In genomic region chr3:24264748-24265158, GRCh38 we compare ENCODE assay signal across 8 cellular contexts.
DNase-seq lines count a peak whose midpoint lies in the region; ATAC-seq, FAIRE-seq and TF ChIP-seq lines count a peak whose summit lies in the region.

No MANE protein-coding gene starts in this region.

- no peaks in the 10 kb centered on the region for H3K27me3 Mint-ChIP-seq in neural crest cell (ENCODE audit: low read depth)

- no peak for TF ChIP-seq POLR2A in endothelial cell of umbilical vein (IDR thresholded peaks at IDR 0.05; ENCODE audit: low read depth, low read length)

- peak; percentile 67 for FAIRE-seq in endothelial cell of umbilical vein (lab: Jason Lieb, UNC)

- no peak overlapping the region for H3K27ac Mint-ChIP-seq in neural crest cell (ENCODE audit: unreplicated experiment)

- H3K27ac ChIP-seq in OCI-LY3 (ENCODE audit: low read length) (no peak overlapping the region), endothelial cell of umbilical vein (ENCODE audit: insufficient read depth, low read depth, low read length) (no peak overlapping the region)

- H3K4me1 Mint-ChIP-seq in neural crest cell: no peaks in the 10 kb centered on the region

- H3K4me3 Mint-ChIP-seq in neural crest cell: no peak overlapping the region

- H3K9me3 ChIP-seq in BE2C (no peaks in the 10 kb centered on the region), OCI-LY3 (ENCODE audit: insufficient read depth, low read length) (no peaks in the 10 kb centered on the region), endothelial cell of umbilical vein (replicated peaks; ENCODE audit: control insufficient read depth, insufficient read depth, low read length) (no peaks in the 10 kb centered on the region), MG63 (no peaks in the 10 kb centered on the region)

- H3K36me3 Mint-ChIP-seq in neural crest cell (ENCODE audit: low read depth): no peaks in the 10 kb centered on the region

- H3K9ac ChIP-seq in OCI-LY3 (ENCODE audit: low read length) (no peak overlapping the region), endothelial cell of umbilical vein (replicated peaks; ENCODE audit: extremely low read depth, insufficient read depth, low read length) (no peak overlapping the region)

- POLR2A ChIA-PET in endothelial cell of umbilical vein (lab: Charles Lee): interaction anchor here (0.7 kb wide), 1 partner anchor 103 kb away, joined by 5 read pairs; no protein-coding TSS in a partner anchor

- peak overlapping the region; percentile 83 for H2AFZ ChIP-seq in OCI-LY3 (ENCODE audit: low read depth, low read length)
- peak overlapping the region; percentile 44 for H2AFZ ChIP-seq in endothelial cell of umbilical vein (ENCODE audit: low read depth, low read length)

- H3K9me3 Mint-ChIP-seq in neural crest cell: peaks cover 4% of the 10 kb centered on the region

- H3K79me2 ChIP-seq in OCI-LY3 (ENCODE audit: low read length): no peaks in the 10 kb centered on the region
- H3K79me2 ChIP-seq in endothelial cell of umbilical vein (ENCODE audit: control insufficient read depth, insufficient read depth, low read length): no peaks in the 10 kb centered on the region

- DNase-seq in BE2C (peak; percentile 24), endothelial cell of umbilical vein (ENCODE audit: low read depth, low spot score) (peak; percentile 58), neural crest cell (ENCODE audit: low read depth, low spot score) (no peak), MG63 (no peak)

- H4K20me1 ChIP-seq in OCI-LY3 (ENCODE audit: insufficient read depth, low read length) (no peaks in the 10 kb centered on the region), endothelial cell of umbilical vein (replicated peaks; ENCODE audit: control insufficient read depth, extremely low read depth, insufficient read depth, low read length) (no peaks in the 10 kb centered on the region)

- H3K36me3 ChIP-seq in BE2C (no peaks in the 10 kb centered on the region), OCI-LY3 (replicated peaks; ENCODE audit: low read depth, low read length) (no peaks in the 10 kb centered on the region), endothelial cell of umbilical vein (ENCODE audit: control insufficient read depth in 2 of 2, extremely low read depth in 1 of 2, insufficient read depth in 2 of 2, low read length in 2 of 2) (no peaks in the 10 kb centered on the region), MG63 (no peaks in the 10 kb centered on the region)

- dilution Hi-C loops in endothelial cell of umbilical vein (cut with MboI; ENCODE audit: extremely low pct_ligation_motif_present, low sequenced_read_pairs): no loop called here

- H3K4me1 ChIP-seq in BE2C: no peaks in the 10 kb centered on the region
- H3K4me1 ChIP-seq in OCI-LY3 (ENCODE audit: low read length): peaks cover 3% of the 10 kb centered on the region; the same call in 1 of the 2 replicates
- H3K4me1 ChIP-seq in endothelial cell of umbilical vein (ENCODE audit: control insufficient read depth, extremely low read depth, insufficient read depth, low read length): no peaks in the 10 kb centered on the region

- no TSS peak for BruUV-seq in endothelial cell of umbilical vein (replicated peaks; lab: Mats Ljungman, UMichigan)

- TF ChIP-seq CTCF in BE2C (IDR thresholded peaks at IDR 0.05; ENCODE audit: low read depth, low read length) (peak; percentile 68), OCI-LY3 (IDR thresholded peaks at IDR 0.05; ENCODE audit: low read depth, low read length) (peak; percentile 98), endothelial cell of umbilical vein (IDR thresholded peaks at IDR 0.05; ENCODE audit: extremely low read depth in 1 of 2, insufficient read depth in 1 of 2, low read depth in 1 of 2, low read length in 2 of 2) (peak; percentile 57 to 62), neural crest cell (conservative IDR thresholded peaks at IDR 0.05) (peak; percentile 81)

- no peaks in the 10 kb centered on the region for H3K27me3 ChIP-seq in BE2C
- H3K27me3 ChIP-seq in OCI-LY3 (ENCODE audit: low read depth, low read length): peaks cover 14% of the 10 kb centered on the region; the same call in 1 of the 2 replicates
- no peaks in the 10 kb centered on the region for H3K27me3 ChIP-seq in endothelial cell of umbilical vein (ENCODE audit: control insufficient read depth in 2 of 2, insufficient read depth in 2 of 2, low read length in 2 of 2)
- no peaks in the 10 kb centered on the region for H3K27me3 ChIP-seq in MG63

- CTCF ChIA-PET in endothelial cell of umbilical vein (lab: Charles Lee): interaction anchor here (0.6 to 3.7 kb wide), 30 partner anchors 10 to 423 kb away, joined by 3 to 33 read pairs (median 4); partner anchors contain the start of gene THRB

- intact Hi-C loops in endothelial cell of umbilical vein (cut with micrococcal nuclease): loop anchor here (1.0 kb wide), 3 partner anchors 231 to 419 kb away; no protein-coding TSS in a partner anchor

- peak; percentile 77 for ATAC-seq in GM18858 (IDR thresholded peaks at IDR 0.05; ENCODE audit: unreplicated experiment)
- ATAC-seq in HG03025 (IDR thresholded peaks at IDR 0.05; ENCODE audit: low FRiP score, unreplicated experiment): peak; percentile 51
- ATAC-seq in HG03139 (IDR thresholded peaks at IDR 0.05; ENCODE audit: unreplicated experiment): no peak

- H3K4me3 ChIP-seq in BE2C (ENCODE audit: low read depth, low read length): no peak overlapping the region
- no peak overlapping the region for H3K4me3 ChIP-seq in OCI-LY3 (ENCODE audit: low read length)
- H3K4me3 ChIP-seq in endothelial cell of umbilical vein (replicated peaks in 1 of 3; ENCODE audit: insufficient read depth in 1 of 3, low read depth in 1 of 3, low read length in 3 of 3): no peak overlapping the region
- H3K4me3 ChIP-seq in MG63: no peak overlapping the region

- H3K9me1 ChIP-seq in endothelial cell of umbilical vein (replicated peaks; ENCODE audit: control insufficient read depth, extremely low read depth, insufficient read depth, low read length): no peaks in the 10 kb centered on the region

- peak overlapping the region; percentile 43 for H3K4me2 ChIP-seq in OCI-LY3 (ENCODE audit: low read length)
- no peak overlapping the region for H3K4me2 ChIP-seq in endothelial cell of umbilical vein (ENCODE audit: insufficient read depth, low read length)

TF ChIP-seq in endothelial cell of umbilical vein, 7 proteins besides CTCF, POLR2A, EP300 and RAD21:
- TF ChIP-seq EZH2 (IDR thresholded peaks at IDR 0.05; ENCODE audit: borderline replicate concordance, low read depth, low read length, severe bottlenecking): no peak
- TF ChIP-seq MAX (IDR thresholded peaks at IDR 0.05; ENCODE audit: insufficient read depth, insufficient read length): no peak
- no peak for TF ChIP-seq POLR2AphosphoS5 (IDR thresholded peaks at IDR 0.05; ENCODE audit: insufficient read depth, low read depth, low read length)
- no peak for TF ChIP-seq MYC (IDR thresholded peaks at IDR 0.05; ENCODE audit: low read depth, low read length)
- no peak for TF ChIP-seq JUN (IDR thresholded peaks at IDR 0.05; ENCODE audit: borderline replicate concordance, insufficient read depth, insufficient read length, low read depth)
- TF ChIP-seq FOS (IDR thresholded peaks at IDR 0.05; ENCODE audit: borderline replicate concordance, insufficient read depth, low read length): no peak
- no peak for TF ChIP-seq GATA2 (IDR thresholded peaks at IDR 0.05; ENCODE audit: insufficient read depth, insufficient read length, low read depth, low read length)

Comparison
In these comparisons a context has a peak if more than half of its experiments do, and no peak if none do; other contexts are left out.
1. DNase-seq: peak in BE2C (single experiment) and endothelial cell of umbilical vein (single experiment); none in neural crest cell (single experiment) and MG63 (single experiment).
2. Peak in every context shown above with its lines, with median percentiles within 50 percentile points of each other: CTCF ChIP-seq.